8 cellular contexts compared by ENCODE assay signal in genomic region chr13:73058741-73059459, GRCh38. TPM values are rescaled to one million over a fixed set of nuclear protein-coding genes. Genes with fewer than 3 reads are reported as not detected.
DNase-seq lines count a peak whose midpoint lies in the region; ATAC-seq and TF ChIP-seq lines count a peak whose summit lies in the region.

Gene KLF5, plus strand, starts transcription at chr13:73059005. Its CDS starts 323 bp downstream, at chr13:73059328.

- H3K27ac Mint-ChIP-seq in activated CD8-positive, alpha-beta memory T cell treated with anti-CD3 and anti-CD28 coated beads, Interleukin-2, amount 10 ng/mL, durations not matched to agents 7 days and 5 days: peak within 1 kb of the TSS; percentile 79
- H3K27ac Mint-ChIP-seq in endodermal cell (peak within 1 kb of the TSS; percentile 87), mesothelial cell of epicardium (peak within 1 kb of the TSS; percentile 96)

- H3K27ac ChIP-seq in endodermal cell (ENCODE audit: low read depth, low read length): no peak within 1 kb of the TSS

- H3K9me3 ChIP-seq in endodermal cell (ENCODE audit: control insufficient read depth, low read length): no peaks in the 10 kb centered on the region

- peaks cover 13% of the 10 kb centered on the region for H3K27me3 ChIP-seq in endodermal cell (ENCODE audit: control insufficient read depth, insufficient read depth, low read length, poor library complexity, severe bottlenecking)

- TF ChIP-seq CTCF in endodermal cell (conservative IDR thresholded peaks at IDR 0.05) (no peak), mesothelial cell of epicardium (IDR thresholded peaks at IDR 0.05; ENCODE audit: unreplicated experiment) (no peak)

- peak; percentile 98 for ATAC-seq in GM19468 (IDR thresholded peaks at IDR 0.05; ENCODE audit: extremely low read depth, unreplicated experiment)
- ATAC-seq in activated CD8-positive, alpha-beta memory T cell treated with anti-CD3 and anti-CD28 coated beads, Interleukin-2, amount 10 ng/mL, durations not matched to agents 7 days and 5 days: peak; percentile 99

- peak; percentile 80 for DNase-seq in COLO829 (ENCODE audit: low spot score)
- peak; percentile 85 for DNase-seq in HPDE6-E6E7 (ENCODE audit: extremely low spot score)
- DNase-seq in NOMO-1 (lab: John Stamatoyannopoulos, UW; ENCODE audit: unreplicated experiment in 2 of 2): peak; percentile 90 to 94
- DNase-seq in activated CD8-positive, alpha-beta memory T cell treated with anti-CD3 and anti-CD28 coated beads, Interleukin-2, amount 10 ng/mL, durations not matched to agents 7 days and 5 days: peak; percentile 97
- peak; percentile 99 for DNase-seq in endodermal cell
- DNase-seq in mesothelial cell of epicardium (ENCODE audit: low spot score in 2 of 2, unreplicated experiment in 2 of 2): peak; percentile 95 to 99
- peak; percentile 85 to 89 for DNase-seq in stimulated activated CD8-positive, alpha-beta memory T cell treated with anti-CD3 and anti-CD28 coated beads, Interleukin-15, amount 100 ng/mL, for 4 hours (ENCODE audit: low read depth in 2 of 2)

- CTCF ChIA-PET in activated CD8-positive, alpha-beta memory T cell treated with anti-CD3 and anti-CD28 coated beads, Interleukin-2, amount 10 ng/mL, durations not matched to agents 7 days and 5 days (lab: Charles Lee): interaction anchor here (0.6 to 1.6 kb wide), 5 partner anchors 10 to 652 kb away, joined by 3 to 5 read pairs (median 3); no protein-coding TSS in a partner anchor

- peaks cover 7% of the 10 kb centered on the region for H3K4me1 ChIP-seq in endodermal cell (ENCODE audit: control insufficient read depth, insufficient read depth, low read length)

- peaks cover 21% of the 10 kb centered on the region for H3K4me1 Mint-ChIP-seq in activated CD8-positive, alpha-beta memory T cell treated with anti-CD3 and anti-CD28 coated beads, Interleukin-2, amount 10 ng/mL, durations not matched to agents 7 days and 5 days
- H3K4me1 Mint-ChIP-seq in endodermal cell: peaks cover 45% of the 10 kb centered on the region
- peaks cover 71% of the 10 kb centered on the region for H3K4me1 Mint-ChIP-seq in mesothelial cell of epicardium

- WGBS in endodermal cell (ENCODE audit: insufficient coverage in 1 of 2, insufficient read length in 1 of 2), 2 experiments: 0% methylated on average over 18 to 91 of the region's 93 CpGs

- no peaks in the 10 kb centered on the region for H3K9me3 Mint-ChIP-seq in activated CD8-positive, alpha-beta memory T cell treated with anti-CD3 and anti-CD28 coated beads, Interleukin-2, amount 10 ng/mL, durations not matched to agents 7 days and 5 days (ENCODE audit: low read depth)
- no peaks in the 10 kb centered on the region for H3K9me3 Mint-ChIP-seq in endodermal cell
- no peaks in the 10 kb centered on the region for H3K9me3 Mint-ChIP-seq in mesothelial cell of epicardium

- peaks cover 26% of the 10 kb centered on the region for H3K36me3 ChIP-seq in endodermal cell (ENCODE audit: control insufficient read depth, insufficient read depth, low read length)

- peak within 1 kb of the TSS; percentile 77 for H3K4me3 Mint-ChIP-seq in activated CD8-positive, alpha-beta memory T cell treated with anti-CD3 and anti-CD28 coated beads, Interleukin-2, amount 10 ng/mL, durations not matched to agents 7 days and 5 days
- H3K4me3 Mint-ChIP-seq in endodermal cell (peak within 1 kb of the TSS; percentile 93), mesothelial cell of epicardium (peak within 1 kb of the TSS; percentile 90)

- H3K27me3 Mint-ChIP-seq in activated CD8-positive, alpha-beta memory T cell treated with anti-CD3 and anti-CD28 coated beads, Interleukin-2, amount 10 ng/mL, durations not matched to agents 7 days and 5 days: peaks cover 52% of the 10 kb centered on the region
- H3K27me3 Mint-ChIP-seq in endodermal cell (ENCODE audit: insufficient read depth): peaks cover 33% of the 10 kb centered on the region
- H3K27me3 Mint-ChIP-seq in mesothelial cell of epicardium (ENCODE audit: low read depth): peaks cover 8% of the 10 kb centered on the region

- peaks cover 3% of the 10 kb centered on the region for H3K36me3 Mint-ChIP-seq in activated CD8-positive, alpha-beta memory T cell treated with anti-CD3 and anti-CD28 coated beads, Interleukin-2, amount 10 ng/mL, durations not matched to agents 7 days and 5 days
- H3K36me3 Mint-ChIP-seq in endodermal cell (ENCODE audit: low read depth): peaks cover 19% of the 10 kb centered on the region
- H3K36me3 Mint-ChIP-seq in mesothelial cell of epicardium: peaks cover 8% of the 10 kb centered on the region

- H3K4me3 ChIP-seq in endodermal cell (ENCODE audit: low read length): peak within 1 kb of the TSS; percentile 98

- H3K9ac ChIP-seq in endodermal cell (ENCODE audit: extremely low read depth, low read length, poor library complexity, severe bottlenecking): peak within 1 kb of the TSS; percentile 81

RNA-seq across cellular contexts. Expression of gene KLF5, which starts in this region (rescaled TPM):
- 1 to 10 TPM; 1.6 to 2.3 TPM for total RNA-seq in activated CD8-positive, alpha-beta memory T cell treated with anti-CD3 and anti-CD28 coated beads, Interleukin-2, amount 10 ng/mL, durations not matched to agents 7 days and 5 days
- total RNA-seq in endodermal cell (10 to 100 TPM; 39.6 to 41.1 TPM), mesothelial cell of epicardium (62.4 to 70.3 TPM (median 65.9 TPM) in 3 replicates)
- 6.3 TPM for polyA plus RNA-seq in endodermal cell (2013, experiment 1 of 2)
- polyA plus RNA-seq in endodermal cell (2013, experiment 2 of 2): 7.4 TPM

Comparison
In these comparisons a context has a peak if more than half of its experiments do, and no peak if none do; other contexts are left out.
1. RNA of gene KLF5 (total RNA-seq): 62.4 to 70.3 TPM in mesothelial cell of epicardium and 39.6 to 41.1 TPM in endodermal cell; 1.6 to 2.3 TPM in activated CD8-positive, alpha-beta memory T cell treated with anti-CD3 and anti-CD28 coated beads, Interleukin-2, amount 10 ng/mL, durations not matched to agents 7 days and 5 days; every median in the first group is over 10 times any median in the second.
2. Peak in every context shown above with its lines, with median percentiles within 50 percentile points of each other: DNase-seq, H3K27ac Mint-ChIP-seq and H3K4me3 Mint-ChIP-seq.